26 cellular contexts compared by ENCODE assay signal in genomic region chr3:191922570-191922969, GRCh38.
"Had no signal": no experiment of that assay in that cellular context is flagged by ENCODE, and none has a peak within 500 bp of the region (broad histone marks: within the 10 kb centered on the region; RNA-seq: fewer than 3 reads in every experiment).

No MANE protein-coding gene starts in this region.

- H3K27me3 ChIP-seq: ascending aorta had no signal

- H3K9me3 ChIP-seq: ascending aorta had no signal

- FAIRE-seq: RCC 7860 had no signal

- H3K27ac ChIP-seq: ascending aorta, WERI-Rb-1 had no signal

- ATAC-seq: PC-3 had no signal

- H3K36me3 ChIP-seq: ascending aorta, WERI-Rb-1 had no signal

- H3K4me1 ChIP-seq: ascending aorta had no signal

- DNase-seq: activated CD4-positive, alpha-beta memory T cell treated with anti-CD3 and anti-CD28 coated beads for 36 hours; activated CD4-positive, alpha-beta T cell treated with anti-CD3 and anti-CD28 coated beads for 4 hours; activated CD4-positive, alpha-beta T cell treated with anti-CD3 and anti-CD28 coated beads, Interleukin-2, amount 50 U/mL, for 1 hour; activated CD8-positive, alpha-beta memory T cell treated with anti-CD3 and anti-CD28 coated beads, Interleukin-2, amount 50 U/mL, for 48 hours; activated effector memory CD4-positive, alpha-beta T cell treated with anti-CD3 and anti-CD28 coated beads, Interleukin-2, amount 50 U/mL, for 16 hours; activated naive CD4-positive, alpha-beta T cell; activated naive CD4-positive, alpha-beta T cell treated with anti-CD3 and anti-CD28 coated beads, Interleukin-2, amount 50 U/mL, for 16 hours; activated naive CD8-positive, alpha-beta T cell treated with anti-CD3 and anti-CD28 coated beads, Interleukin-2, amount 10 ng/mL, durations not matched to agents 7 days and 5 days; activated T-cell treated with anti-CD3 and anti-CD28 coated beads, Interleukin-2, amount 50 U/mL, for 48 hours; amygdala; Karpas-422; KBM-7; NCI-H1048; NCI-H1105 treated with DMSO at 0.1 percent for 48 hours; NCI-H1436; NCI-H1694; NCI-H1930; NCI-H345; NCI-H524 treated with DMSO at 0.1 percent for 48 hours; NK-92 treated with Interleukin-12 subunit alpha and Interleukin-12 subunit beta, amount 100 ng/mL, for 24 hours; PC-3; Right ventricle myocardium superior; T1000; WERI-Rb-1 had no signal

- H3K4me1 Mint-ChIP-seq: activated naive CD8-positive, alpha-beta T cell treated with anti-CD3 and anti-CD28 coated beads, Interleukin-2, amount 10 ng/mL, durations not matched to agents 7 days and 5 days had no signal

- H3K4me3 Mint-ChIP-seq: activated CD4-positive, alpha-beta memory T cell treated with anti-CD3 and anti-CD28 coated beads for 36 hours; activated naive CD8-positive, alpha-beta T cell treated with anti-CD3 and anti-CD28 coated beads, Interleukin-2, amount 10 ng/mL, durations not matched to agents 7 days and 5 days had no signal

- H3K36me3 Mint-ChIP-seq: activated CD4-positive, alpha-beta memory T cell treated with anti-CD3 and anti-CD28 coated beads for 36 hours; activated naive CD8-positive, alpha-beta T cell treated with anti-CD3 and anti-CD28 coated beads, Interleukin-2, amount 10 ng/mL, durations not matched to agents 7 days and 5 days had no signal

- H3K27me3 Mint-ChIP-seq: activated CD4-positive, alpha-beta memory T cell treated with anti-CD3 and anti-CD28 coated beads for 36 hours; activated naive CD8-positive, alpha-beta T cell treated with anti-CD3 and anti-CD28 coated beads, Interleukin-2, amount 10 ng/mL, durations not matched to agents 7 days and 5 days had no signal

- H3K4me3 ChIP-seq: ascending aorta had no signal

- H3K27ac Mint-ChIP-seq: activated CD4-positive, alpha-beta memory T cell treated with anti-CD3 and anti-CD28 coated beads for 36 hours; activated naive CD8-positive, alpha-beta T cell treated with anti-CD3 and anti-CD28 coated beads, Interleukin-2, amount 10 ng/mL, durations not matched to agents 7 days and 5 days had no signal
